ENCODE assay signal across 8 cellular contexts in the genomic region with DNA sequence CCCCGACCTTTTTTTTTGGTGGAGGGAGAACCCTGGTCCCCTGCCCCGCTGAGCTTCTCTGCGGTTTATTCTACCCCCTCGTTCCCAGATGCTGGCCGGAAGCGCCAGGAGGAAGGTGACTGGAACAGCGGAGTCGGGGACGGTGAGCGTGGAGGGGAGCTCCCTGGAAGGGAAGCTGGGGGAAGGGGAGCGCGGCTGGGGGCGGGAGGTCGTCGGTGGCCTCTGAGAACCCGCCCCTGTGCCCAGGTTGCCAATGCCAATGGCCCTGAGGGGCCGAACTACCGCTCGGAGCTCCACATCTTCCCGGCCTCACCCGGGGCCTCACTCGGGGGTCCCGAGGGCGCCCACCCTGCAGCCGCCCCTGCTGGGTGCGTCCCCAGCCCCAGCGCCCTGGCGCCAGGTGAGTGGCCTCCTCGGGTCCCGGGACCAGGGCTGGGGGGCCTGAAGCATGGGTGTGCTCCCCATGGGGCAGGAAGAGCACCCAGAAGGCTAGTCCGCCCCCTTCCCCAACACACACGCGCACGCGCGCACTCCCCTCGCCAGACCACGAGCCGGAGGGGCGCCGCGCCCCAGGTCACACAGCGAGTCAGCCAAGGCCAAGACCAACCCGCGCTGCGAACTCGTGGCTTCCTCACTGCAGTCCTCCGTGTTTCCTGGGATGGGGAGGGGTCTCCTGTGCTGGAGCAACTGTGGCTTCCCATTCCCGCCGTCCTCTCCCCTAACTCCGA. TPM values are rescaled to one million over a fixed set of nuclear protein-coding genes. Genes with fewer than 3 reads are reported as not detected.
DNase-seq lines count a peak whose midpoint lies in the region; ATAC-seq and TF ChIP-seq lines count a peak whose summit lies in the region.

No MANE protein-coding gene starts in this region.

- peak in 1 of 2 donors; percentile 26 for ATAC-seq in CD4-positive, CD25-positive, alpha-beta regulatory T cell (ENCODE audit: low read depth in 2 of 2)
- no peak for ATAC-seq in GM18870 (IDR thresholded peaks at IDR 0.05; ENCODE audit: unreplicated experiment)

- TF ChIP-seq CTCF in endothelial cell (IDR thresholded peaks at IDR 0.05; ENCODE audit: unreplicated experiment) (no peak), nephron progenitor cell (IDR thresholded peaks at IDR 0.05) (no peak)

- H3K9me3 ChIP-seq in CD4-positive, CD25-positive, alpha-beta regulatory T cell (ENCODE audit: control insufficient read depth in 2 of 2, low read length in 2 of 2): no peaks in the 10 kb centered on the region

- H3K27ac ChIP-seq in CD4-positive, CD25-positive, alpha-beta regulatory T cell (ENCODE audit: insufficient read depth, low read length, poor library complexity, severe bottlenecking): no peak overlapping the region

- peaks cover 18% of the 10 kb centered on the region for H3K27me3 ChIP-seq in CD4-positive, CD25-positive, alpha-beta regulatory T cell (ENCODE audit: control insufficient read depth, insufficient read depth, low read length)

- H3K4me1 ChIP-seq in CD4-positive, CD25-positive, alpha-beta regulatory T cell (ENCODE audit: control insufficient read depth, insufficient read depth, low read length, poor library complexity, severe bottlenecking): peaks cover 16% of the 10 kb centered on the region

- no peak for DNase-seq in CD4-positive, CD25-positive, alpha-beta regulatory T cell
- peak; percentile 47 for DNase-seq in endothelial cell (ENCODE audit: low spot score)
- DNase-seq in nephron progenitor cell: peak; percentile 45
- no peak for DNase-seq in HK-2 (ENCODE audit: unreplicated experiment)
- DNase-seq in SKM-1 treated with dmso at 0.1 percent for 144 hours (lab: John Stamatoyannopoulos, UW; ENCODE audit: unreplicated experiment): no peak
- no peak for DNase-seq in NCI-H2029 treated with DMSO at 0.1 percent for 48 hours (lab: John Stamatoyannopoulos, UW)

- no peaks in the 10 kb centered on the region for H3K36me3 Mint-ChIP-seq in CD4-positive, CD25-positive, alpha-beta regulatory T cell
- H3K36me3 Mint-ChIP-seq in IgD-negative memory B cell: peaks cover 6% of the 10 kb centered on the region
- peaks cover 10% of the 10 kb centered on the region for H3K36me3 Mint-ChIP-seq in endothelial cell (ENCODE audit: low read depth, unreplicated experiment)
- H3K36me3 Mint-ChIP-seq in nephron progenitor cell (ENCODE audit: low read depth): peaks cover 5% of the 10 kb centered on the region

- H3K4me1 Mint-ChIP-seq in CD4-positive, CD25-positive, alpha-beta regulatory T cell: peaks cover 0 to 16% (median 5%) of the 10 kb centered on the region in 4 donors
- H3K4me1 Mint-ChIP-seq in IgD-negative memory B cell (peaks cover 3 to 6% (median 4%) of the 10 kb centered on the region in 3 donors), endothelial cell (ENCODE audit: unreplicated experiment) (peaks cover 23% of the 10 kb centered on the region), nephron progenitor cell (peaks cover 35% of the 10 kb centered on the region)

- H3K4me3 Mint-ChIP-seq in CD4-positive, CD25-positive, alpha-beta regulatory T cell: peak overlapping the region; percentile 64 to 80 (median 76)
- H3K4me3 Mint-ChIP-seq in IgD-negative memory B cell (peak overlapping the region; percentile 48 to 87 (median 72)), endothelial cell (ENCODE audit: unreplicated experiment) (peak overlapping the region; percentile 91), nephron progenitor cell (peak overlapping the region; percentile 84)

- no peak overlapping the region for H3K4me3 ChIP-seq in CD4-positive, CD25-positive, alpha-beta regulatory T cell (ENCODE audit: low read depth, low read length)

- peaks cover 42% of the 10 kb centered on the region for H3K27me3 Mint-ChIP-seq in CD4-positive, CD25-positive, alpha-beta regulatory T cell
- H3K27me3 Mint-ChIP-seq in IgD-negative memory B cell (peaks cover 24% of the 10 kb centered on the region), endothelial cell (ENCODE audit: unreplicated experiment) (peaks cover 14% of the 10 kb centered on the region), nephron progenitor cell (ENCODE audit: low read depth, poor library complexity) (peaks cover 17% of the 10 kb centered on the region)

- H3K36me3 ChIP-seq in CD4-positive, CD25-positive, alpha-beta regulatory T cell (ENCODE audit: control insufficient read depth, insufficient read depth, low read length): no peaks in the 10 kb centered on the region

- no peaks in the 10 kb centered on the region for H3K9me3 Mint-ChIP-seq in CD4-positive, CD25-positive, alpha-beta regulatory T cell
- H3K9me3 Mint-ChIP-seq in IgD-negative memory B cell (no peaks in the 10 kb centered on the region), endothelial cell (ENCODE audit: unreplicated experiment) (no peaks in the 10 kb centered on the region), nephron progenitor cell (peaks cover 5% of the 10 kb centered on the region)

- no peak overlapping the region for H3K27ac Mint-ChIP-seq in CD4-positive, CD25-positive, alpha-beta regulatory T cell
- no peak overlapping the region for H3K27ac Mint-ChIP-seq in IgD-negative memory B cell
- H3K27ac Mint-ChIP-seq in endothelial cell (ENCODE audit: unreplicated experiment): no peak overlapping the region
- H3K27ac Mint-ChIP-seq in nephron progenitor cell: no peak overlapping the region

RNA-seq across cellular contexts. Expression of a gene that starts 10.6 kb away (rescaled TPM):
- not detected for total RNA-seq in CD4-positive, CD25-positive, alpha-beta regulatory T cell
- under 1 TPM in 2 of 4 donors, not detected in 2; 0.08 to 0.10 TPM for polyA plus RNA-seq in CD4-positive, CD25-positive, alpha-beta regulatory T cell
- not detected for polyA plus RNA-seq in IgD-negative memory B cell
- 12.0 TPM for total RNA-seq in endothelial cell (ENCODE audit: unreplicated experiment)

RNA-seq across cellular contexts. Expression of a gene that starts 29.2 kb away (rescaled TPM):
- total RNA-seq in CD4-positive, CD25-positive, alpha-beta regulatory T cell: 109 TPM
- 10 to 100 TPM; 67.9 to 86.2 (median 70.3) TPM for polyA plus RNA-seq in CD4-positive, CD25-positive, alpha-beta regulatory T cell
- 69.5 TPM for polyA plus RNA-seq in IgD-negative memory B cell
- 54.5 TPM for total RNA-seq in endothelial cell (ENCODE audit: unreplicated experiment)

RNA-seq across cellular contexts. Expression of a gene that starts 31.2 kb away (rescaled TPM):
- 0.07 TPM for total RNA-seq in CD4-positive, CD25-positive, alpha-beta regulatory T cell
- not detected for polyA plus RNA-seq in CD4-positive, CD25-positive, alpha-beta regulatory T cell
- 4.8 TPM for polyA plus RNA-seq in IgD-negative memory B cell
- total RNA-seq in endothelial cell (ENCODE audit: unreplicated experiment): 94.3 TPM

Comparison
In these comparisons a context has a peak if more than half of its experiments do, and no peak if none do; other contexts are left out.
1. DNase-seq: peak in endothelial cell (single experiment) and nephron progenitor cell (single experiment); none in CD4-positive, CD25-positive, alpha-beta regulatory T cell (0 of 3), HK-2 (single experiment), SKM-1 treated with dmso at 0.1 percent for 144 hours (single experiment) and NCI-H2029 treated with DMSO at 0.1 percent for 48 hours (single experiment).
2. RNA of a gene that starts 10.6 kb away (total RNA-seq): 12.0 TPM in endothelial cell (single experiment); not detected in CD4-positive, CD25-positive, alpha-beta regulatory T cell (single experiment); every median in the first group is over 10 times any median in the second.
3. RNA of a gene that starts 31.2 kb away (total RNA-seq): 94.3 TPM in endothelial cell (single experiment); 0.07 TPM in CD4-positive, CD25-positive, alpha-beta regulatory T cell (single experiment); every median in the first group is over 10 times any median in the second.
4. Peak in every context shown above with its lines, with median percentiles within 50 percentile points of each other: H3K4me3 Mint-ChIP-seq.